17 cellular contexts compared by ENCODE assay signal in genomic region chr13:31765441-31765840, GRCh38. TPM values are rescaled to one million over a fixed set of nuclear protein-coding genes. Genes with fewer than 3 reads are reported as not detected.
DNase-seq lines count a peak whose midpoint lies in the region; ATAC-seq and TF ChIP-seq lines count a peak whose summit lies in the region.
"Had no signal": no experiment of that assay in that cellular context is flagged by ENCODE, and none has a peak within 500 bp of the region (broad histone marks: within the 10 kb centered on the region; RNA-seq: fewer than 3 reads in every experiment).

No MANE protein-coding gene starts in this region.

- peaks cover 3% of the 10 kb centered on the region for H3K27me3 Mint-ChIP-seq in activated T-helper 17 cell treated with anti-CD3 and anti-CD28 coated beads, Interleukin-2, amount 50 U/mL, for 72 hours

- H3K4me3 ChIP-seq in AG04449 (ENCODE audit: low read depth, low read length) (no peak overlapping the region), astrocyte of the cerebellum (ENCODE audit: low read depth, low read length) (no peak overlapping the region)
- H3K4me3 ChIP-seq: transverse colon had no signal

- H3K4me1 Mint-ChIP-seq in activated T-helper 17 cell treated with anti-CD3 and anti-CD28 coated beads, Interleukin-2, amount 50 U/mL, for 72 hours = no peaks in the 10 kb centered on the region
- H3K4me1 Mint-ChIP-seq: activated CD4-positive, alpha-beta T cell treated with anti-CD3 and anti-CD28 coated beads, Interleukin-2, amount 10 ng/mL, durations not matched to agents 7 days and 5 days had no signal

- CTCF ChIA-PET in AG04449 (lab: Yijun Ruan, JAX) = interaction anchor here (0.7 kb wide), 1 partner anchor 21 kb away, joined by 3 read pairs; no protein-coding TSS in a partner anchor

- H3K36me3 Mint-ChIP-seq in activated T-helper 17 cell treated with anti-CD3 and anti-CD28 coated beads, Interleukin-2, amount 50 U/mL, for 72 hours (ENCODE audit: low read depth) = no peaks in the 10 kb centered on the region

- no peak for TF ChIP-seq CTCF in AG04449 (IDR thresholded peaks at IDR 0.05; ENCODE audit: insufficient read depth, low read length, missing control alignments)
- TF ChIP-seq CTCF in astrocyte of the cerebellum (IDR thresholded peaks at IDR 0.05; ENCODE audit: low read depth, low read length, missing control alignments) = no peak
- TF ChIP-seq CTCF in omental fat pad (IDR thresholded peaks at IDR 0.05) = no peak

- H3K27ac Mint-ChIP-seq in activated T-helper 17 cell treated with anti-CD3 and anti-CD28 coated beads, Interleukin-2, amount 50 U/mL, for 72 hours = no peak overlapping the region
- H3K27ac Mint-ChIP-seq: activated CD4-positive, alpha-beta T cell treated with anti-CD3 and anti-CD28 coated beads, Interleukin-2, amount 10 ng/mL, durations not matched to agents 7 days and 5 days had no signal

- in situ Hi-C loops in astrocyte of the cerebellum (cut with HindIII; ENCODE audit: low sequenced_read_pairs) = no loop called here

- peak; percentile 87 for DNase-seq in AG04449 (ENCODE audit: low read depth, low spot score)
- DNase-seq in HT1080 (ENCODE audit: low read depth) = peak; percentile 57
- DNase-seq in astrocyte of the cerebellum (ENCODE audit: low read depth) = peak; percentile 89
- DNase-seq in iris pigment epithelial cell (ENCODE audit: low read depth) = peak; percentile 60
- no peak for DNase-seq in NCI-H524 treated with DMSO at 0.1 percent for 48 hours (lab: John Stamatoyannopoulos, UW)
- no peak for DNase-seq in NCI-H446 treated with DMSO at 0.1 percent for 48 hours (lab: John Stamatoyannopoulos, UW)
- DNase-seq in omental fat pad (ENCODE audit: low spot score) = no peak
- DNase-seq: activated CD4-positive, alpha-beta T cell treated with anti-CD3 and anti-CD28 coated beads, Interleukin-2, amount 10 ng/mL, durations not matched to agents 7 days and 5 days; GDM1; Karpas-422; kidney; NCI-H146; occipital lobe; transverse colon had no signal

- no peak for ATAC-seq in activated T-helper 17 cell treated with anti-CD3 and anti-CD28 coated beads, Interleukin-2, amount 50 U/mL, for 72 hours (replicated peaks)
- ATAC-seq in omental fat pad (ENCODE audit: low FRiP score) = no peak

- H3K4me3 Mint-ChIP-seq in activated T-helper 17 cell treated with anti-CD3 and anti-CD28 coated beads, Interleukin-2, amount 50 U/mL, for 72 hours = no peak overlapping the region
- H3K4me3 Mint-ChIP-seq: activated CD4-positive, alpha-beta T cell treated with anti-CD3 and anti-CD28 coated beads, Interleukin-2, amount 10 ng/mL, durations not matched to agents 7 days and 5 days had no signal

- no peaks in the 10 kb centered on the region for H3K9me3 Mint-ChIP-seq in activated T-helper 17 cell treated with anti-CD3 and anti-CD28 coated beads, Interleukin-2, amount 50 U/mL, for 72 hours
- H3K9me3 Mint-ChIP-seq: activated CD4-positive, alpha-beta T cell treated with anti-CD3 and anti-CD28 coated beads, Interleukin-2, amount 10 ng/mL, durations not matched to agents 7 days and 5 days had no signal

- POLR2A ChIA-PET in AG04449 (lab: Yijun Ruan, JAX) = interaction anchor here (0.5 to 1.2 kb wide), 2 partner anchors 9 to 10 kb away, joined by 3 to 5 read pairs; no protein-coding TSS in a partner anchor

RNA-seq across cellular contexts. Expression of gene RXFP2, which starts 26.1 kb away (rescaled TPM):
- not detected in 2 replicates for total RNA-seq in HT1080 (2014; rRNA removed; shearing (Covaris generic))
- polyA plus RNA-seq in HT1080 (2015; cell fraction: cytosol; rRNA removed) = not detected in 2 replicates
- polyA plus RNA-seq in HT1080 (2015; cell fraction: nucleus; rRNA removed) = not detected in 2 replicates
- total RNA-seq in activated T-helper 17 cell treated with anti-CD3 and anti-CD28 coated beads, Interleukin-2, amount 50 U/mL, for 72 hours = not detected
- total RNA-seq in omental fat pad = under 1 TPM in 1 of 4 donors, not detected in 3; 0.63 TPM
- total RNA-seq: A172; activated CD4-positive, alpha-beta T cell treated with anti-CD3 and anti-CD28 coated beads, Interleukin-2, amount 10 ng/mL, durations not matched to agents 7 days and 5 days; mononuclear cell; occipital lobe; transverse colon had no signal

Comparison
In these comparisons a context has a peak if more than half of its experiments do, and no peak if none do; other contexts are left out.
1. DNase-seq: peak in AG04449 (single experiment), HT1080 (single experiment), astrocyte of the cerebellum (single experiment) and iris pigment epithelial cell (single experiment); none in NCI-H524 treated with DMSO at 0.1 percent for 48 hours (single experiment), NCI-H446 treated with DMSO at 0.1 percent for 48 hours (single experiment) and omental fat pad (single experiment).